30 cellular contexts compared by ENCODE assay signal in the genomic region with DNA sequence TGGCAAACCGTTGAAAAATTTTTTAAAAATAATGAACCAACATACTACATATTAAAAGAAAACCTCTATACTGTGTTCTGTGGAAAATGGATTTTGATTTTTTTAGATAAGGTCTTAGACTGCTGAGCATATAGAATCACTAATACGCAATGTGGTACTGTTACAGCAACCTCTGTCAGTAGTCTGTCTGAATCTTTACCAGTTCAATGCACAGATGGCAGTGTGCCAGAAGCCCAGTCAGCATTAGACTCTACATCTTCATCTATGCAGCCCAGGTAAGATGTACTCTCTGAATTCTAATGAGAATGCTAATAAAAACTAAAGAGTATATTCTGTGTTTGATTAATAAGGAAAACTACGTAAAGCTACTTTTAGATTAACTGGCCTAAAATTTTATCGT. TPM values are rescaled to one million over a fixed set of nuclear protein-coding genes. Genes with fewer than 3 reads are reported as not detected.
DNase-seq lines count a peak whose midpoint lies in the region; TF ChIP-seq lines count a peak whose summit lies in the region.
"Had no signal": no experiment of that assay in that cellular context is flagged by ENCODE, and none has a peak within 500 bp of the region (broad histone marks: within the 10 kb centered on the region; RNA-seq: fewer than 3 reads in every experiment).

No MANE protein-coding gene starts in this region.

- H3K27ac Mint-ChIP-seq in chondrocyte (ENCODE audit: unreplicated experiment): no peak overlapping the region
- no peak overlapping the region for H3K27ac Mint-ChIP-seq in nephron progenitor cell
- H3K27ac Mint-ChIP-seq: activated CD4-positive, alpha-beta T cell treated with anti-CD3 and anti-CD28 coated beads, Interleukin-2, amount 10 ng/mL, durations not matched to agents 24 days and 14 days; activated CD8-positive, alpha-beta memory T cell treated with anti-CD3 and anti-CD28 coated beads, Interleukin-2, amount 10 ng/mL, durations not matched to agents 7 days and 5 days; activated naive CD4-positive, alpha-beta T cell treated with anti-CD3 and anti-CD28 coated beads, Interleukin-2, amount 50 U/mL, for 72 hours; activated T-helper 17 cell treated with anti-CD3 and anti-CD28 coated beads, Interleukin-2, amount 50 U/mL, for 72 hours; GM23338; mesothelial cell of epicardium; naive thymus-derived CD8-positive, alpha-beta T cell; T-helper 1 cell treated with Interleukin-12 subunit alpha and Interleukin-12 subunit beta and Interleukin-4 antibody, amounts not matched to agents 30 μg/mL and 1 μg/mL, for 36 hours had no signal

- peaks cover 4% of the 10 kb centered on the region for H3K4me1 Mint-ChIP-seq in chondrocyte (ENCODE audit: low read depth)
- no peaks in the 10 kb centered on the region for H3K4me1 Mint-ChIP-seq in nephron progenitor cell
- H3K4me1 Mint-ChIP-seq: activated CD4-positive, alpha-beta T cell treated with anti-CD3 and anti-CD28 coated beads, Interleukin-2, amount 10 ng/mL, durations not matched to agents 24 days and 14 days; activated T-helper 17 cell treated with anti-CD3 and anti-CD28 coated beads, Interleukin-2, amount 50 U/mL, for 72 hours; mesothelial cell of epicardium had no signal

- no peak overlapping the region for H3K4me2 ChIP-seq in OCI-LY7 (ENCODE audit: low read length)
- H3K4me2 ChIP-seq: GM23338, hepatocyte, PC-9 had no signal

- DNase-seq in NCI-H146 (lab: John Stamatoyannopoulos, UW) (peak; percentile 2), NCI-H146 treated with DMSO at 0.1 percent for 48 hours (lab: John Stamatoyannopoulos, UW; ENCODE audit: unreplicated experiment) (no peak), ELR (ENCODE audit: low read depth) (peak; percentile 6), NCI-H2171 treated with DMSO at 0.1 percent for 48 hours (lab: John Stamatoyannopoulos, UW) (peak; percentile 89), cerebellum (ENCODE audit: low spot score) (peak; percentile 13), OCI-LY7 (ENCODE audit: low spot score) (no peak), chondrocyte (ENCODE audit: low spot score) (no peak), nephron progenitor cell (no peak)
- DNase-seq: activated CD4-positive, alpha-beta T cell treated with anti-CD3 and anti-CD28 coated beads, Interleukin-2, amount 10 ng/mL, durations not matched to agents 24 days and 14 days; activated CD8-positive, alpha-beta memory T cell treated with anti-CD3 and anti-CD28 coated beads, Interleukin-2, amount 10 ng/mL, durations not matched to agents 7 days and 5 days; Caco-2; cerebellar nuclear complex; foreskin keratinocyte; left ventricle myocardium superior; naive thymus-derived CD8-positive, alpha-beta T cell; NCI-H187 treated with DMSO at 0.1 percent for 48 hours; NCI-H774; ovary; PC-9; right lobe of liver; stimulated activated CD8-positive, alpha-beta memory T cell treated with anti-CD3 and anti-CD28 coated beads, Interleukin-4, amount 100 ng/mL, for 48 hours; upper lobe of right lung had no signal

- H3K79me2 ChIP-seq in OCI-LY7 (ENCODE audit: insufficient read depth, low read depth, low read length): peaks cover 19% of the 10 kb centered on the region; the same call in 1 of the 2 replicates

- H3K27ac ChIP-seq in OCI-LY7 (ENCODE audit: low read depth, low read length, poor library complexity, severe bottlenecking): no peak overlapping the region
- H3K27ac ChIP-seq: ascending aorta, foreskin keratinocyte, hepatocyte, ovary, PC-9, right lobe of liver, SJSA1, upper lobe of right lung had no signal

- CTCF ChIA-PET in OCI-LY7 (lab: Charles Lee; ENCODE audit: unreplicated experiment): no interaction called here

- 0 out of 2 replicates have a peak, but pooled peaks cover 4% of the 10 kb centered on the region for H4K20me1 ChIP-seq in OCI-LY7 (ENCODE audit: insufficient read depth, low read length)

- no peak for TF ChIP-seq CTCF in OCI-LY7 (conservative IDR thresholded peaks at IDR 0.05; ENCODE audit: low read length)
- TF ChIP-seq CTCF in chondrocyte (IDR thresholded peaks at IDR 0.05): no peak
- no peak for TF ChIP-seq CTCF in nephron progenitor cell (IDR thresholded peaks at IDR 0.05)

- POLR2A ChIA-PET in OCI-LY7 (lab: Charles Lee): interaction anchor here (1.0 kb wide), 1 partner anchor 16 kb away, joined by 3 read pairs; no protein-coding TSS in a partner anchor

- intact Hi-C loops in OCI-LY7 (cut with micrococcal nuclease; ENCODE audit: unreplicated experiment): no loop called here

- H3K36me3 Mint-ChIP-seq in chondrocyte (ENCODE audit: low read depth) (peaks cover 9% of the 10 kb centered on the region), nephron progenitor cell (ENCODE audit: low read depth) (peaks cover 48% of the 10 kb centered on the region)

- no peaks in the 10 kb centered on the region for H3K9me2 ChIP-seq in OCI-LY7 (ENCODE audit: insufficient read depth, low read length)

- peaks cover 60% of the 10 kb centered on the region for H3K36me3 ChIP-seq in OCI-LY7 (ENCODE audit: insufficient read depth, low read length)
- H3K36me3 ChIP-seq: ovary had no signal

- no peak overlapping the region for H3K4me3 ChIP-seq in OCI-LY7 (ENCODE audit: low read depth, low read length, poor library complexity, severe bottlenecking)
- H3K4me3 ChIP-seq: ascending aorta, GM23338, hepatocyte, ovary, PC-9, right lobe of liver, SJSA1, upper lobe of right lung had no signal

- H3K9me3 Mint-ChIP-seq in chondrocyte (ENCODE audit: low read depth) (no peaks in the 10 kb centered on the region), nephron progenitor cell (no peaks in the 10 kb centered on the region)
- H3K9me3 Mint-ChIP-seq: activated CD4-positive, alpha-beta T cell treated with anti-CD3 and anti-CD28 coated beads, Interleukin-2, amount 10 ng/mL, durations not matched to agents 24 days and 14 days; activated naive CD4-positive, alpha-beta T cell treated with anti-CD3 and anti-CD28 coated beads, Interleukin-2, amount 50 U/mL, for 72 hours; activated T-helper 17 cell treated with anti-CD3 and anti-CD28 coated beads, Interleukin-2, amount 50 U/mL, for 72 hours; GM23338; mesothelial cell of epicardium; naive thymus-derived CD8-positive, alpha-beta T cell; T-helper 1 cell treated with Interleukin-12 subunit alpha and Interleukin-12 subunit beta and Interleukin-4 antibody, amounts not matched to agents 30 μg/mL and 1 μg/mL, for 36 hours had no signal

- H3K9me3 ChIP-seq in OCI-LY7 (ENCODE audit: low read length): no peaks in the 10 kb centered on the region
- H3K9me3 ChIP-seq: ascending aorta, Caco-2, ovary, right lobe of liver, SJSA1, upper lobe of right lung had no signal

- no peaks in the 10 kb centered on the region for H3K4me1 ChIP-seq in OCI-LY7 (ENCODE audit: insufficient read depth, low read length, poor library complexity, severe bottlenecking)
- H3K4me1 ChIP-seq: ascending aorta, Caco-2, foreskin keratinocyte, right lobe of liver, SJSA1, upper lobe of right lung had no signal

- H3K4me3 Mint-ChIP-seq in chondrocyte (ENCODE audit: unreplicated experiment) (no peak overlapping the region), nephron progenitor cell (no peak overlapping the region)
- H3K4me3 Mint-ChIP-seq: activated CD4-positive, alpha-beta T cell treated with anti-CD3 and anti-CD28 coated beads, Interleukin-2, amount 10 ng/mL, durations not matched to agents 24 days and 14 days; activated CD8-positive, alpha-beta memory T cell treated with anti-CD3 and anti-CD28 coated beads, Interleukin-2, amount 10 ng/mL, durations not matched to agents 7 days and 5 days; activated T-helper 17 cell treated with anti-CD3 and anti-CD28 coated beads, Interleukin-2, amount 50 U/mL, for 72 hours; GM23338; mesothelial cell of epicardium; naive thymus-derived CD8-positive, alpha-beta T cell; T-helper 1 cell treated with Interleukin-12 subunit alpha and Interleukin-12 subunit beta and Interleukin-4 antibody, amounts not matched to agents 30 μg/mL and 1 μg/mL, for 36 hours had no signal

- H3K27me3 Mint-ChIP-seq in chondrocyte (ENCODE audit: low read depth): no peaks in the 10 kb centered on the region
- no peaks in the 10 kb centered on the region for H3K27me3 Mint-ChIP-seq in nephron progenitor cell (ENCODE audit: low read depth, poor library complexity)
- H3K27me3 Mint-ChIP-seq: activated CD4-positive, alpha-beta T cell treated with anti-CD3 and anti-CD28 coated beads, Interleukin-2, amount 10 ng/mL, durations not matched to agents 24 days and 14 days; activated CD8-positive, alpha-beta memory T cell treated with anti-CD3 and anti-CD28 coated beads, Interleukin-2, amount 10 ng/mL, durations not matched to agents 7 days and 5 days; activated T-helper 17 cell treated with anti-CD3 and anti-CD28 coated beads, Interleukin-2, amount 50 U/mL, for 72 hours; naive thymus-derived CD8-positive, alpha-beta T cell had no signal

- BruUV-seq in OCI-LY7 (replicated peaks; lab: Mats Ljungman, UMichigan): no TSS peak

- H2AFZ ChIP-seq in OCI-LY7 (ENCODE audit: low read length): no peak overlapping the region
- H2AFZ ChIP-seq: GM23338, hepatocyte, PC-9 had no signal

RNA-seq across cellular contexts. Expression of a gene that starts 31.3 kb away (rescaled TPM):
- 9.9 TPM for total RNA-seq in cerebellum
- 9.4 and 11.9 TPM in 2 replicates for total RNA-seq in OCI-LY7 (2014; rRNA removed; shearing (Covaris generic))
- total RNA-seq in OCI-LY7 (2022): 15.3 and 18.4 TPM in 2 replicates
- 16.2 to 18.1 TPM (median 17.1 TPM) in 3 replicates for total RNA-seq in chondrocyte

Comparison
In these comparisons a context has a peak if more than half of its experiments do, and no peak if none do; other contexts are left out.
1. DNase-seq: peak in NCI-H146 (single experiment), ELR (single experiment), NCI-H2171 treated with DMSO at 0.1 percent for 48 hours (single experiment) and cerebellum (single experiment); none in NCI-H146 treated with DMSO at 0.1 percent for 48 hours (single experiment), OCI-LY7 (single experiment), chondrocyte (single experiment) and nephron progenitor cell (single experiment).